Comparison of ENCODE assay signal across 23 cellular contexts in the genomic region with DNA sequence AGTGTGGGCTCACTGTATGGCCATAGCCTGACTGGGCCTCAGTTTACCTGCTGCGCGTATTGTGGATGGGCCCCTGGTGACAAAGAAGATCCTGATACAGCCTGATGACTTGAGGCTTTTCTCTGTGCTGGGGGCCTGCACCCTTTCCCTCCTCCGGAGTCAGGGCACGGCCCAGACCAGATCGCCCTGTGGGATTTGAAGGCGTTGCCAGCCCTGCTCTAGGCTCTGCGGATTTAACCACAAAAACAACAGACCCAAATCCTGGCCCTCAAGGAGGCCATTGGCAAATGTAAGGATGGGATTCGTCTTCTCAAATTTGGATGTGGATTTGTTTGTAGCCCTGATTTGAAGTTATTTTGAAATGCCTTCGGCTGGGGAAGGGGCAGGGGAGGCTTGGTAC.
DNase-seq lines count a peak whose midpoint lies in the region; ATAC-seq, FAIRE-seq and TF ChIP-seq lines count a peak whose summit lies in the region.
"Had no signal": no experiment of that assay in that cellular context is flagged by ENCODE, and none has a peak within 500 bp of the region (broad histone marks: within the 10 kb centered on the region; RNA-seq: fewer than 3 reads in every experiment).

No MANE protein-coding gene starts in this region.

- H3K9me3 ChIP-seq in heart right ventricle (no peaks in the 10 kb centered on the region), astrocyte (ENCODE audit: insufficient read depth, low read depth, low read length) (no peaks in the 10 kb centered on the region), tibial artery (no peaks in the 10 kb centered on the region)

- no peak overlapping the region for H3K4me3 Mint-ChIP-seq in astrocyte (ENCODE audit: unreplicated experiment)
- H3K4me3 Mint-ChIP-seq: CD4-positive, CD25-positive, alpha-beta regulatory T cell had no signal

- no peaks in the 10 kb centered on the region for H3K27me3 ChIP-seq in heart right ventricle
- H3K27me3 ChIP-seq in astrocyte (ENCODE audit: insufficient read depth, low read length), result no peaks in the 10 kb centered on the region
- H3K27me3 ChIP-seq in tibial artery, result no peaks in the 10 kb centered on the region

- H3K4me2 ChIP-seq in astrocyte (ENCODE audit: low read length), result no peak overlapping the region

- peaks cover 7% of the 10 kb centered on the region for H3K4me1 Mint-ChIP-seq in astrocyte (ENCODE audit: low read depth, unreplicated experiment)

- TF ChIP-seq CTCF in heart right ventricle (IDR thresholded peaks at IDR 0.05), result no peak
- TF ChIP-seq CTCF in astrocyte (IDR thresholded peaks at IDR 0.05; ENCODE audit: insufficient read depth, low read depth, low read length), result no peak
- TF ChIP-seq CTCF in tibial artery (IDR thresholded peaks at IDR 0.05), result no peak

- peak overlapping the region in 9 of 10 donors; percentile 27 to 87 (median 78) for H3K27ac ChIP-seq in heart right ventricle
- H3K27ac ChIP-seq in astrocyte (ENCODE audit: low read depth, low read length), result no peak overlapping the region
- peak overlapping the region; percentile 17 to 48 for H3K27ac ChIP-seq in tibial artery

- no peak for FAIRE-seq in astrocyte (lab: Jason Lieb, UNC)
- FAIRE-seq: G401.6, HepG2, RCC 7860 had no signal

- no peak overlapping the region for H3K27ac Mint-ChIP-seq in astrocyte (ENCODE audit: unreplicated experiment)
- H3K27ac Mint-ChIP-seq: CD4-positive, CD25-positive, alpha-beta regulatory T cell had no signal

- peaks cover 70% of the 10 kb centered on the region for H4K20me1 ChIP-seq in astrocyte (ENCODE audit: insufficient read depth, low read length)

- H3K27me3 Mint-ChIP-seq in astrocyte (ENCODE audit: low read depth, unreplicated experiment), result peaks cover 27% of the 10 kb centered on the region

- H3K79me2 ChIP-seq in astrocyte (ENCODE audit: insufficient read depth, low read length), result no peaks in the 10 kb centered on the region

- peaks cover 0 to 35% (median 0%) of the 10 kb centered on the region in 9 donors for H3K36me3 ChIP-seq in heart right ventricle
- H3K36me3 ChIP-seq in astrocyte (ENCODE audit: insufficient read depth, low read length), result no peaks in the 10 kb centered on the region
- H3K36me3 ChIP-seq in tibial artery, result peaks cover 0 to 7% (median 7%) of the 10 kb centered on the region in 3 donors

- ATAC-seq in heart right ventricle (no peak), left ventricle myocardium superior (no peak), HG03521 (IDR thresholded peaks at IDR 0.05; ENCODE audit: unreplicated experiment) (no peak)
- ATAC-seq: HepG2, SK-N-SH treated with all-trans-retinoic acid at 6 μM for 48 hours had no signal

- H3K9me3 Mint-ChIP-seq in astrocyte (ENCODE audit: unreplicated experiment), result no peaks in the 10 kb centered on the region
- H3K9me3 Mint-ChIP-seq: CD4-positive, CD25-positive, alpha-beta regulatory T cell had no signal

- H3K9ac ChIP-seq in astrocyte (ENCODE audit: low read length), result no peak overlapping the region

- intact Hi-C loops in heart right ventricle (cut with DNase I) (loop anchor here in 5 of 10 donors (5.0 to 10.0 kb wide), 5 partner anchors 51 to 201 kb away; no protein-coding TSS in a partner anchor), left ventricle myocardium superior (cut with micrococcal nuclease) (no loop called here), tibial artery (cut with DNase I; ENCODE audit: low total_unique reads) (no loop called here)

- H3K4me3 ChIP-seq in heart right ventricle, result no peak overlapping the region
- H3K4me3 ChIP-seq in astrocyte (ENCODE audit: insufficient read depth, low read depth, low read length), result no peak overlapping the region
- H3K4me3 ChIP-seq in tibial artery, result no peak overlapping the region

- H3K4me1 ChIP-seq in heart right ventricle, result peaks cover 23 to 74% (median 59%) of the 10 kb centered on the region in 9 donors
- H3K4me1 ChIP-seq in astrocyte (ENCODE audit: insufficient read depth, low read length), result peaks cover 31% of the 10 kb centered on the region
- peaks cover 0 to 19% (median 16%) of the 10 kb centered on the region in 4 donors for H3K4me1 ChIP-seq in tibial artery

- 91 to 92% methylated on average over 9 of the region's 9 CpGs for WGBS in heart right ventricle, 2 donors

- peaks cover 10% of the 10 kb centered on the region for H3K36me3 Mint-ChIP-seq in astrocyte (ENCODE audit: low read depth, unreplicated experiment)
- H3K36me3 Mint-ChIP-seq: CD4-positive, CD25-positive, alpha-beta regulatory T cell had no signal

- no peak overlapping the region for H2AFZ ChIP-seq in astrocyte (ENCODE audit: low read depth, low read length)

- DNase-seq in heart right ventricle, result no peak
- no peak for DNase-seq in left ventricle myocardium superior
- DNase-seq in M059J (ENCODE audit: low read depth), result peak; percentile 61
- peak; percentile 1 for DNase-seq in astrocyte (ENCODE audit: low read depth)
- DNase-seq in tibial artery, result no peak
- no peak for DNase-seq in NCI-H345 treated with DMSO at 0.1 percent for 48 hours (lab: John Stamatoyannopoulos, UW; ENCODE audit: unreplicated experiment)
- no peak for DNase-seq in activated CD8-positive, alpha-beta memory T cell treated with anti-CD3 and anti-CD28 coated beads for 24 hours
- DNase-seq: 8988T; CD4-positive, CD25-positive, alpha-beta regulatory T cell; COR-L47; DMS 273 treated with DMSO at 0.1 percent for 48 hours; KG1; NCI-H1048; NCI-H1436; NCI-H1930; NCI-H446; NCI-H69; SHP77 treated with DMSO at 0.1 percent for 48 hours had no signal

Comparison
In these comparisons a context has a peak if more than half of its experiments do, and no peak if none do; other contexts are left out.
1. DNase-seq: peak in M059J (single experiment) and astrocyte (single experiment); none in heart right ventricle (0 of 2), left ventricle myocardium superior (single experiment), tibial artery (0 of 2), NCI-H345 treated with DMSO at 0.1 percent for 48 hours (single experiment) and activated CD8-positive, alpha-beta memory T cell treated with anti-CD3 and anti-CD28 coated beads for 24 hours (single experiment).